Comparison of ENCODE assay signal across 8 cellular contexts in the genomic region with DNA sequence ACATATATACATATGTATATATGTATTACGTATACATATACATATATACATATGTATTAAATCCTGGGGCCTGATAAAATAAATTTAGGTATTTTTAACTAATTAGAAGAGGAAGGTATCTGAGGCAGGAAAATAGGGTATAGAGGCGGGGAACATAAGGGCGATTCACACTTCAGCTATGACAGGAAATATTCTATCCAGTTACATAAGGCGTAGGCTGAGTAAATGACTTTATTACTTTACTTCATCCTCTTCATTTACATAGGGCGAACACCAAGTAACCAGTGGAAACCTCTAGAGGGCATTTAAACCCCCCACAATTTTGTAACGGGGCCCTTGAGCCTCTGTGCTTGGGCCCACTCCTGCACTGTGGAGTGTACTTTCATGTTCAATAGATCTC.
"Had no signal": no experiment of that assay in that cellular context is flagged by ENCODE, and none has a peak within 500 bp of the region (broad histone marks: within the 10 kb centered on the region; RNA-seq: fewer than 3 reads in every experiment).

No MANE protein-coding gene starts in this region.

- H3K4me1 Mint-ChIP-seq: IgD-negative memory B cell had no signal

- H3K27ac Mint-ChIP-seq: HFFc6 had no signal

- DNase-seq: GM23248, GOT3, HFFc6 had no signal

- H3K4me3 Mint-ChIP-seq: HFFc6, IgD-negative memory B cell had no signal

- H3K36me3 ChIP-seq: HAP-1 had no signal

- ATAC-seq: HCT116, HepG2 had no signal

- H3K4me3 ChIP-seq: GM23248, HAP-1 had no signal

- H3K36me3 Mint-ChIP-seq: IgD-negative memory B cell had no signal

- H3K27ac ChIP-seq: GM23248, HL-60 had no signal

- H3K9me3 ChIP-seq: HAP-1 had no signal

- H3K9me3 Mint-ChIP-seq: HFFc6, IgD-negative memory B cell had no signal

- FAIRE-seq: HepG2 had no signal
